Comparison of ENCODE assay signal across 1 cellular context in the genomic region with DNA sequence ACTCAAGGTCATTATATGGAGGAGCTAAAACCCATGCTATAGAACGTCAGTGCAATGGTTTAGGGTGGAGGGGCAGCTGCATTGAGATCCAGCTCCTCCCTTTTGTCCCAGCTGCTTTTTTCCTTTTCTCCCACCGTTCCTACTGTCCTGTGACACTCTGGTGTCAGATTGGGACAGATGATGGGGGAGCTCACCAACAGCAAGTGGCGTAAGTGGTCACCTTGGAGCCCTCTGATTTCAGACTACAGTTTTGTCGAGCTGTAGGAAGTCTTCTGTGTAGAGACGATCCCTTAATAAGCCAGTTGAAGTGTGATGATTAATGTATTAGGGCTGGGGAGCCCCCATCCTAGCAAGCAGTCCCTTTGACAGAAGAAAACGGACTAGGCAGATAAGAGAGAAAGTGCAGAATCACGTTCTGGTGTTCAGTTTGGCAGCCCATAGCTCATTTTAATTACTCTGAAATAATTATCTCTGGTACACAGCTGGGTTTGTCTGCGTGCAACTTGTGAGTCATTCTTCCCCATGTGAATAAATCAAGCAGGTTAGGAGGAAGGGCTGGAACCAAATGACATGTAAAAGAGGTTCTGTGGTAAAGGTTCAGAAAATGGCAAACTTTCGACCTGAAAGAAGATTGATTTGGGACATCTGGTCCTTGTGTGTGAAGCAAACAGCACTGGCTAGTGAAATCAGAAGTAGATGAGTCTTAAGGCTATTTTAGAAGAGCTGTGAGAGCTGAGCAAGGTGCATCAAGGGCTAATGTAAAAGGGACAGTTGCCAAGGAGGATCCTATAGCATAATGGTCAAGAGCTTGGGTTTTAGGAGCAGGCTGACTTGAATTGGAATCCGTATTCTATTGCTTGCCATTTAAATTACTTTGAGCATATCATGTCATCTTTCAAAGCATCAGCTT.
TF ChIP-seq lines count a peak whose summit lies in the region.

No MANE protein-coding gene starts in this region.

TF ChIP-seq in GM23338, 12 proteins besides CTCF, POLR2A, EP300 and RAD21 (continued from another document):
- no peak for TF ChIP-seq REST (IDR thresholded peaks at IDR 0.05; ENCODE audit: unreplicated experiment)
- no peak for TF ChIP-seq EZH2phosphoT487 (IDR thresholded peaks at IDR 0.05; ENCODE audit: unreplicated experiment)
- TF ChIP-seq, protein P1, sequence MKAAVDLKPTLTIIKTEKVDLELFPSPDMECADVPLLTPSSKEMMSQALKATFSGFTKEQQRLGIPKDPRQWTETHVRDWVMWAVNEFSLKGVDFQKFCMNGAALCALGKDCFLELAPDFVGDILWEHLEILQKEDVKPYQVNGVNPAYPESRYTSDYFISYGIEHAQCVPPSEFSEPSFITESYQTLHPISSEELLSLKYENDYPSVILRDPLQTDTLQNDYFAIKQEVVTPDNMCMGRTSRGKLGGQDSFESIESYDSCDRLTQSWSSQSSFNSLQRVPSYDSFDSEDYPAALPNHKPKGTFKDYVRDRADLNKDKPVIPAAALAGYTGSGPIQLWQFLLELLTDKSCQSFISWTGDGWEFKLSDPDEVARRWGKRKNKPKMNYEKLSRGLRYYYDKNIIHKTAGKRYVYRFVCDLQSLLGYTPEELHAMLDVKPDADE (IDR thresholded peaks at IDR 0.05), result no peak
- no peak for TF ChIP-seq POLR2AphosphoS5 (IDR thresholded peaks at IDR 0.05; ENCODE audit: low read depth)
- no peak for TF ChIP-seq ZNF331 (CRISPR knock-in tag; IDR thresholded peaks at IDR 0.05; ENCODE audit: low read depth)
- TF ChIP-seq CREB1 (CRISPR knock-in tag; IDR thresholded peaks at IDR 0.05; ENCODE audit: low read depth), result no peak
- no peak for TF ChIP-seq NANOG (IDR thresholded peaks at IDR 0.05; ENCODE audit: borderline replicate concordance)
- TF ChIP-seq JUNB (IDR thresholded peaks at IDR 0.05; ENCODE audit: unreplicated experiment), result no peak
